Comparison of ENCODE assay signal across 2 cellular contexts in genomic region chr2:173136614-173137013, GRCh38.
TF ChIP-seq lines count a peak whose summit lies in the region.

No MANE protein-coding gene starts in this region.

TF ChIP-seq in IMR-90, 13 proteins besides CTCF, POLR2A, EP300 and RAD21:
- TF ChIP-seq CEBPB (IDR thresholded peaks at IDR 0.05; ENCODE audit: low read depth, low read length) (no peak), BHLHE40 (IDR thresholded peaks at IDR 0.05; ENCODE audit: low read depth, low read length) (no peak), CHD1 (IDR thresholded peaks at IDR 0.05; ENCODE audit: low read depth, low read length) (no peak), USF2 (IDR thresholded peaks at IDR 0.05; ENCODE audit: low read depth, low read length) (no peak), MAFK (IDR thresholded peaks at IDR 0.05; ENCODE audit: low read depth, low read length) (no peak), MXI1 (IDR thresholded peaks at IDR 0.05; ENCODE audit: borderline replicate concordance, low read depth, low read length) (no peak), MAZ (IDR thresholded peaks at IDR 0.05; ENCODE audit: borderline replicate concordance, low read depth, low read length) (no peak), RFX5 (IDR thresholded peaks at IDR 0.05; ENCODE audit: low read depth, low read length) (no peak), NFE2L2 (IDR thresholded peaks at IDR 0.05; ENCODE audit: low read depth, low read length) (no peak), FOS (IDR thresholded peaks at IDR 0.05; ENCODE audit: low read depth, low read length) (no peak), ELK1 (IDR thresholded peaks at IDR 0.05; ENCODE audit: borderline replicate concordance, low read depth, low read length) (no peak), RCOR1 (IDR thresholded peaks at IDR 0.05; ENCODE audit: insufficient replicate concordance, low read length) (no peak), SMC3 (IDR thresholded peaks at IDR 0.05; ENCODE audit: low read depth, low read length) (no peak)

TF ChIP-seq in WTC11, 78 proteins besides CTCF, POLR2A, EP300 and RAD21 (continued from another document):
- no peak for TF ChIP-seq MXD4 (CRISPR knock-in tag; IDR thresholded peaks at IDR 0.05; ENCODE audit: borderline replicate concordance)
- TF ChIP-seq ZNF317 (CRISPR knock-in tag; IDR thresholded peaks at IDR 0.05; ENCODE audit: borderline replicate concordance, low read depth), result no peak
- TF ChIP-seq FOXP1 (CRISPR knock-in tag; IDR thresholded peaks at IDR 0.05; ENCODE audit: borderline replicate concordance), result no peak
- TF ChIP-seq E2F5 (CRISPR knock-in tag; IDR thresholded peaks at IDR 0.05), result no peak
- no peak for TF ChIP-seq E2F4 (CRISPR knock-in tag; IDR thresholded peaks at IDR 0.05; ENCODE audit: borderline replicate concordance, low read depth)
- TF ChIP-seq HMGA2 (CRISPR knock-in tag; IDR thresholded peaks at IDR 0.05), result no peak
- no peak for TF ChIP-seq ARID4B (CRISPR knock-in tag; IDR thresholded peaks at IDR 0.05; ENCODE audit: borderline replicate concordance)
- TF ChIP-seq ZNF671 (CRISPR knock-in tag; IDR thresholded peaks at IDR 0.05), result no peak
- TF ChIP-seq PREB (CRISPR knock-in tag; IDR thresholded peaks at IDR 0.05; ENCODE audit: borderline replicate concordance), result no peak
- no peak for TF ChIP-seq KAT7 (CRISPR knock-in tag; IDR thresholded peaks at IDR 0.05; ENCODE audit: borderline replicate concordance)
